In genomic region chr6:90432408-90432775, GRCh38 we compare ENCODE assay signal across 21 cellular contexts.
A peak's percentile ranks its signal among the peaks of the same experiment; 100 is the strongest.
DNase-seq lines count a peak whose midpoint lies in the region; FAIRE-seq and TF ChIP-seq lines count a peak whose summit lies in the region.
"Had no signal": no experiment of that assay in that cellular context is flagged by ENCODE, and none has a peak within 500 bp of the region (broad histone marks: within the 10 kb centered on the region; RNA-seq: fewer than 3 reads in every experiment).

No MANE protein-coding gene starts in this region.

- no CpG with 5 or more reads among the region's 2 CpGs for WGBS in trophoblast cell (ENCODE audit: extremely low coverage, insufficient coverage, insufficient read length)

- H2AFZ ChIP-seq in astrocyte (ENCODE audit: low read depth, low read length) (no peak overlapping the region), keratinocyte (ENCODE audit: control insufficient read depth, low read length) (no peak overlapping the region), trophoblast cell (ENCODE audit: insufficient read depth, low read length, poor library complexity) (no peak overlapping the region)
- H2AFZ ChIP-seq: GM23248 had no signal

- H3K27me3 Mint-ChIP-seq in Calu3 (ENCODE audit: unreplicated experiment) (no peaks in the 10 kb centered on the region), astrocyte (ENCODE audit: low read depth, unreplicated experiment) (no peaks in the 10 kb centered on the region)

- no peak overlapping the region for H3K14ac ChIP-seq in trophoblast cell (ENCODE audit: low read length)

- no peak for TF ChIP-seq CTCF in Calu3 (IDR thresholded peaks at IDR 0.05; ENCODE audit: unreplicated experiment)
- no peak for TF ChIP-seq CTCF in astrocyte (IDR thresholded peaks at IDR 0.05; ENCODE audit: insufficient read depth, low read depth, low read length)
- TF ChIP-seq CTCF in keratinocyte (optimal IDR thresholded peaks at IDR 0.05 in 1 of 3, IDR thresholded peaks at IDR 0.05 in 1 of 3, conservative IDR thresholded peaks at IDR 0.05 in 1 of 3; ENCODE audit: extremely low read depth in 1 of 3, insufficient read depth in 2 of 3, low read length in 3 of 3) = no peak

- dilution Hi-C loops in keratinocyte (cut with MboI; ENCODE audit: extremely low pct_ligation_motif_present, low sequenced_read_pairs) = no loop called here

- H4K20me1 ChIP-seq in astrocyte (ENCODE audit: insufficient read depth, low read length) (no peaks in the 10 kb centered on the region), keratinocyte (ENCODE audit: control insufficient read depth, extremely low read depth, insufficient read depth, low read length) (no peaks in the 10 kb centered on the region)
- H4K20me1 ChIP-seq: BLaER1 had no signal

- H3K27me3 ChIP-seq in astrocyte (ENCODE audit: insufficient read depth, low read length) = no peaks in the 10 kb centered on the region
- no peaks in the 10 kb centered on the region for H3K27me3 ChIP-seq in keratinocyte (ENCODE audit: control insufficient read depth, extremely low read depth, insufficient read depth, low read length)
- no peaks in the 10 kb centered on the region for H3K27me3 ChIP-seq in trophoblast cell (ENCODE audit: insufficient read depth, low read length)
- H3K27me3 ChIP-seq: BLaER1 had no signal

- H3K4me3 ChIP-seq in astrocyte (ENCODE audit: insufficient read depth, low read depth, low read length) (no peak overlapping the region), keratinocyte (ENCODE audit: control insufficient read depth in 2 of 3, extremely low read depth in 1 of 3, insufficient read depth in 2 of 3, low read depth in 1 of 3, low read length in 3 of 3) (no peak overlapping the region), trophoblast cell (ENCODE audit: low read depth, low read length) (no peak overlapping the region)
- H3K4me3 ChIP-seq: BLaER1, GM12878, GM23248 had no signal

- no peaks in the 10 kb centered on the region for H3K9me1 ChIP-seq in keratinocyte (ENCODE audit: control insufficient read depth, extremely low read depth, insufficient read depth, low read length)

- peaks cover 12% of the 10 kb centered on the region for H3K4me1 Mint-ChIP-seq in Calu3 (ENCODE audit: low read depth, unreplicated experiment)
- peaks cover 25% of the 10 kb centered on the region for H3K4me1 Mint-ChIP-seq in astrocyte (ENCODE audit: low read depth, unreplicated experiment)
- H3K4me1 Mint-ChIP-seq: B cell had no signal

- H2BK120ac ChIP-seq in trophoblast cell (ENCODE audit: insufficient read depth, low read length, poor library complexity) = no peak overlapping the region

- H3K9ac ChIP-seq in astrocyte (ENCODE audit: low read length) (no peak overlapping the region), keratinocyte (ENCODE audit: control insufficient read depth, extremely low read depth, insufficient read depth, low read length) (no peak overlapping the region), trophoblast cell (ENCODE audit: low read length) (no peak overlapping the region)
- H3K9ac ChIP-seq: BLaER1, GM23248 had no signal

- no peak overlapping the region for H3K23ac ChIP-seq in trophoblast cell (ENCODE audit: low read length)

- DNase-seq in Calu3 (no peak), astrocyte (ENCODE audit: low read depth) (no peak), keratinocyte (ENCODE audit: low read depth, low spot score) (no peak), trophoblast cell (peak; percentile 92 to 93), NCI-H2081 treated with DMSO at 0.1 percent for 48 hours (lab: John Stamatoyannopoulos, UW) (no peak), hepatic stellate cell (ENCODE audit: low spot score) (no peak)
- DNase-seq: Caco-2; CD4-positive, CD25-positive, alpha-beta regulatory T cell; CD8-positive, alpha-beta T cell; DMS 273 treated with DMSO at 0.1 percent for 48 hours; DMS79; GDM1; GM23248; H9 had no signal

- no peak overlapping the region for H4K8ac ChIP-seq in trophoblast cell (ENCODE audit: low read depth, low read length)

- CTCF ChIA-PET in Calu3 (lab: Charles Lee) = interaction anchor here (1.4 kb wide), 1 partner anchor 492 kb away, joined by 11 read pairs; no protein-coding TSS in a partner anchor

- H2BK5ac ChIP-seq in trophoblast cell (ENCODE audit: low read depth, low read length, poor library complexity) = no peak overlapping the region

- H3K27ac Mint-ChIP-seq in Calu3 (ENCODE audit: unreplicated experiment) (peak overlapping the region; percentile 5), astrocyte (ENCODE audit: unreplicated experiment) (peak overlapping the region; percentile 36)
- H3K27ac Mint-ChIP-seq: B cell; CD8-positive, alpha-beta T cell; H9 had no signal

- H3K36me3 Mint-ChIP-seq in Calu3 (ENCODE audit: insufficient read depth, unreplicated experiment) = no peaks in the 10 kb centered on the region
- H3K36me3 Mint-ChIP-seq in astrocyte (ENCODE audit: low read depth, unreplicated experiment) = no peaks in the 10 kb centered on the region
- H3K36me3 Mint-ChIP-seq: CD8-positive, alpha-beta T cell had no signal

- no TSS peak for BruUV-seq in Calu3 (replicated peaks; lab: Mats Ljungman, UMichigan)

- no peak overlapping the region for H3K4ac ChIP-seq in trophoblast cell (ENCODE audit: low read depth, low read length)

- H2AK5ac ChIP-seq in trophoblast cell (ENCODE audit: low read length) = no peak overlapping the region

- no peak overlapping the region for H2BK12ac ChIP-seq in trophoblast cell (ENCODE audit: low read length)

- H3K27ac ChIP-seq in astrocyte (ENCODE audit: low read depth, low read length) = no peak overlapping the region
- H3K27ac ChIP-seq in keratinocyte (ENCODE audit: control insufficient read depth, insufficient read depth, low read length) = no peak overlapping the region
- no peak overlapping the region for H3K27ac ChIP-seq in trophoblast cell (ENCODE audit: low read depth, low read length)
- H3K27ac ChIP-seq: BLaER1, C4-2B, GM23248 had no signal

- H3K4me3 Mint-ChIP-seq in Calu3 (ENCODE audit: low read depth, unreplicated experiment) (no peak overlapping the region), astrocyte (ENCODE audit: unreplicated experiment) (no peak overlapping the region)
- H3K4me3 Mint-ChIP-seq: B cell; CD4-positive, CD25-positive, alpha-beta regulatory T cell; CD8-positive, alpha-beta T cell; H9 had no signal

- H3K18ac ChIP-seq in trophoblast cell (ENCODE audit: low read length) = no peak overlapping the region

- H3K4me2 ChIP-seq in astrocyte (ENCODE audit: low read length) (no peak overlapping the region), keratinocyte (ENCODE audit: control insufficient read depth, extremely low read depth, insufficient read depth, low read depth, low read length) (no peak overlapping the region), trophoblast cell (ENCODE audit: low read length) (no peak overlapping the region)
- H3K4me2 ChIP-seq: BLaER1 had no signal

- H3K9me3 Mint-ChIP-seq in Calu3 (ENCODE audit: low read depth, unreplicated experiment) = peaks cover 14% of the 10 kb centered on the region
- peaks cover 11% of the 10 kb centered on the region for H3K9me3 Mint-ChIP-seq in astrocyte (ENCODE audit: unreplicated experiment)

- H3K36me3 ChIP-seq in astrocyte (ENCODE audit: insufficient read depth, low read length) (no peaks in the 10 kb centered on the region), keratinocyte (ENCODE audit: control insufficient read depth in 2 of 2, extremely low read depth in 1 of 2, insufficient read depth in 2 of 2, low read length in 2 of 2) (no peaks in the 10 kb centered on the region), trophoblast cell (ENCODE audit: control insufficient read depth in 1 of 2, insufficient read depth in 2 of 2, low read length in 2 of 2) (no peaks in the 10 kb centered on the region)
- H3K36me3 ChIP-seq: BLaER1 had no signal

- no peaks in the 10 kb centered on the region for H3K79me1 ChIP-seq in trophoblast cell (ENCODE audit: low read length)

- no peaks in the 10 kb centered on the region for H3K4me1 ChIP-seq in astrocyte (ENCODE audit: insufficient read depth, low read length)
- peaks cover 8% of the 10 kb centered on the region for H3K4me1 ChIP-seq in keratinocyte (ENCODE audit: control insufficient read depth, extremely low read depth, insufficient read depth, low read length)
- H3K4me1 ChIP-seq in trophoblast cell (ENCODE audit: control insufficient read depth in 1 of 2, insufficient read depth in 2 of 2, low read length in 2 of 2) = peaks cover 0 to 2% of the 10 kb centered on the region in 2 experiments
- H3K4me1 ChIP-seq: BLaER1, Caco-2 had no signal

- FAIRE-seq in astrocyte (lab: Jason Lieb, UNC) (no peak), keratinocyte (lab: Jason Lieb, UNC) (peak; percentile 80)
- FAIRE-seq: A204.1, D721Med, GM12878, GM19239 had no signal

- H3K9me3 ChIP-seq in astrocyte (ENCODE audit: insufficient read depth, low read depth, low read length) (peaks cover 11% of the 10 kb centered on the region), keratinocyte (ENCODE audit: control insufficient read depth, low read depth, low read length) (peaks cover 9% of the 10 kb centered on the region), trophoblast cell (ENCODE audit: insufficient read depth, low read depth, low read length) (peaks cover 2% of the 10 kb centered on the region)
- H3K9me3 ChIP-seq: Caco-2 had no signal

- H4K91ac ChIP-seq in trophoblast cell (ENCODE audit: low read depth, low read length) = no peak overlapping the region

- intact Hi-C loops in Calu3 (cut with micrococcal nuclease; ENCODE audit: unreplicated experiment) = no loop called here

- H3K79me2 ChIP-seq in astrocyte (ENCODE audit: insufficient read depth, low read length) (no peaks in the 10 kb centered on the region), keratinocyte (ENCODE audit: control insufficient read depth, insufficient read depth, low read length) (no peaks in the 10 kb centered on the region), trophoblast cell (ENCODE audit: control insufficient read depth, insufficient read depth, low read length, poor library complexity) (no peaks in the 10 kb centered on the region)

- H4K12ac ChIP-seq in trophoblast cell (ENCODE audit: low read depth, low read length) = no peak overlapping the region

Comparison
In these comparisons a context has a peak if more than half of its experiments do, and no peak if none do; other contexts are left out.
1. DNase-seq: peak in trophoblast cell (2 of 2); none in Calu3 (single experiment), astrocyte (single experiment), keratinocyte (single experiment), NCI-H2081 treated with DMSO at 0.1 percent for 48 hours (single experiment) and hepatic stellate cell (single experiment).